ENCODE assay signal across 8 cellular contexts in the genomic region with DNA sequence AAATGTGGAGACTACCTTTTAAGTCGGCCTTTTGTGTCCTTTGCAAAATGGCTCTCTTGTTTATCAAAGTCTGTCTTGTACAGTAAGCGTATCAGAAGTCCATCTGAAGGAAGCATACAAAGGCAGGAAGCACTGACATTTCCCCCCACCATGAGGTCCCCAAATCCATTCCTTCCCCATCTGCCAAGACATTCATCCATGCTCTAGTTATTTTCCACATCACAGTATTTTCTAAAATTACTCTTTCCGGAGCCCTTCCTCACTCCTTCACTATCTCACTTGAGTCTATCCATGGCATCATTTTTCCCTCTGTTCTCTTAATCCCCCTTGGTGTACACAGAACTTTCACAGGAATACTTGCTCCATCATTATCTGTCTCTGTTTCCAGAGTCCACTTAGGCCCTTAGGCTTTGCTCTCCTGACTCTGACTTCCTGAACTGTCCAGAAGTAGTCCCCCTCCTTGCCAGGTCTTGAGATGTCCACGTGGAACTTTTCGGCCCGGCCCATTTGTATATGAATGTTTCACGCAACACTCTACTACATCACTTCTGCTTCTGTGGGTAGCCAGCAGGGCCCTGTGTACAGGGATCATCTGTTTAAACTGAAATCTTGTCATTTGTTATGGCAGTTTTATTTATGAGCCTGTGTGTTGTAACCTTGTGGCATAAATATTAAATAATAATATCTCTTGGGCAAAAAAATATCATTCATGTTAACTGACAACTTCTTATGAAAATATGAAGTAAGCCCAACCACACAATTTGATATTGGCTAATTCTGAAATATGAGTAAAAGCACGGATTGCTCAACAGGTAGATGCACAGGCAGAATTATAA. TPM values are rescaled to one million over a fixed set of nuclear protein-coding genes. Genes with fewer than 3 reads are reported as not detected.
DNase-seq lines count a peak whose midpoint lies in the region; ATAC-seq and TF ChIP-seq lines count a peak whose summit lies in the region.

No MANE protein-coding gene starts in this region.

- H3K27ac Mint-ChIP-seq in Calu3 (ENCODE audit: unreplicated experiment): peak overlapping the region; percentile 89
- peak overlapping the region; percentile 99 for H3K27ac Mint-ChIP-seq in activated T-helper 1 cell treated with anti-CD3 and anti-CD28 coated beads, Interleukin-12 subunit alpha, Interleukin-12 subunit beta, Interleukin-2, Interleukin-4 antibody, amounts not matched to agents 30 ng/mL and 10 ng/mL and 1 ng/mL, durations not matched to agents 14 hours and 24 hours and 36 hours

- no peaks in the 10 kb centered on the region for H3K9me3 ChIP-seq in mesodermal cell (ENCODE audit: control insufficient read depth, low read length)
- H3K9me3 ChIP-seq in suprapubic skin: no peaks in the 10 kb centered on the region

- no peak for DNase-seq in Calu3
- DNase-seq in activated T-helper 1 cell treated with anti-CD3 and anti-CD28 coated beads, Interleukin-12 subunit alpha, Interleukin-12 subunit beta, Interleukin-2, Interleukin-4 antibody, amounts not matched to agents 30 ng/mL and 10 ng/mL and 1 ng/mL, durations not matched to agents 14 hours and 24 hours and 36 hours (ENCODE audit: low spot score): no peak
- DNase-seq in glomerular visceral epithelial cell (ENCODE audit: extremely low spot score): no peak
- DNase-seq in activated CD4-positive, alpha-beta T cell treated with anti-CD3 and anti-CD28 coated beads, Interleukin-2, amount 50 U/mL, for 1 hour: no peak
- no peak for DNase-seq in suprapubic skin (ENCODE audit: low spot score in 2 of 2)
- no peak for DNase-seq in dedifferentiated amniotic fluid mesenchymal stem cell (ENCODE audit: extremely low spot score)

- H3K4me3 ChIP-seq in mesodermal cell (ENCODE audit: extremely low read depth, insufficient read depth, low read length, poor library complexity, severe bottlenecking): peak overlapping the region; percentile 56
- no peak overlapping the region for H3K4me3 ChIP-seq in suprapubic skin

- intact Hi-C loops in Calu3 (cut with micrococcal nuclease; ENCODE audit: unreplicated experiment): no loop called here
- intact Hi-C loops in activated T-helper 1 cell treated with anti-CD3 and anti-CD28 coated beads, Interleukin-12 subunit alpha, Interleukin-12 subunit beta, Interleukin-2, Interleukin-4 antibody, amounts not matched to agents 30 ng/mL and 10 ng/mL and 1 ng/mL, durations not matched to agents 14 hours and 24 hours and 36 hours (cut with micrococcal nuclease): loop anchor here (2.0 to 10.0 kb wide), 6 partner anchors 18 to 1154 kb away; a partner anchor contains a TSS

- peaks cover 67% of the 10 kb centered on the region for H3K4me1 Mint-ChIP-seq in Calu3 (ENCODE audit: low read depth, unreplicated experiment)
- peaks cover 60% of the 10 kb centered on the region for H3K4me1 Mint-ChIP-seq in activated T-helper 1 cell treated with anti-CD3 and anti-CD28 coated beads, Interleukin-12 subunit alpha, Interleukin-12 subunit beta, Interleukin-2, Interleukin-4 antibody, amounts not matched to agents 30 ng/mL and 10 ng/mL and 1 ng/mL, durations not matched to agents 14 hours and 24 hours and 36 hours (ENCODE audit: low read depth)

- H3K27me3 Mint-ChIP-seq in Calu3 (ENCODE audit: unreplicated experiment): no peaks in the 10 kb centered on the region
- no peaks in the 10 kb centered on the region for H3K27me3 Mint-ChIP-seq in activated T-helper 1 cell treated with anti-CD3 and anti-CD28 coated beads, Interleukin-12 subunit alpha, Interleukin-12 subunit beta, Interleukin-2, Interleukin-4 antibody, amounts not matched to agents 30 ng/mL and 10 ng/mL and 1 ng/mL, durations not matched to agents 14 hours and 24 hours and 36 hours (ENCODE audit: insufficient read depth)

- no peak for TF ChIP-seq EP300 in suprapubic skin (IDR thresholded peaks at IDR 0.05)

- H3K9me3 Mint-ChIP-seq in Calu3 (ENCODE audit: low read depth, unreplicated experiment): no peaks in the 10 kb centered on the region
- no peaks in the 10 kb centered on the region for H3K9me3 Mint-ChIP-seq in activated T-helper 1 cell treated with anti-CD3 and anti-CD28 coated beads, Interleukin-12 subunit alpha, Interleukin-12 subunit beta, Interleukin-2, Interleukin-4 antibody, amounts not matched to agents 30 ng/mL and 10 ng/mL and 1 ng/mL, durations not matched to agents 14 hours and 24 hours and 36 hours

- H3K4me1 ChIP-seq in mesodermal cell (ENCODE audit: control insufficient read depth, insufficient read depth, low read length, poor library complexity, severe bottlenecking) (peaks cover 34% of the 10 kb centered on the region), suprapubic skin (peaks cover 30% of the 10 kb centered on the region)

- no peak overlapping the region for H3K27ac ChIP-seq in mesodermal cell (ENCODE audit: low read depth, low read length, severe bottlenecking)
- H3K27ac ChIP-seq in suprapubic skin: no peak overlapping the region

- CTCF ChIA-PET in Calu3 (lab: Charles Lee): interaction anchor here (0.7 kb wide), 1 partner anchor 364 kb away, joined by 4 read pairs; no protein-coding TSS in a partner anchor

- ATAC-seq in HG03280 (IDR thresholded peaks at IDR 0.05; ENCODE audit: unreplicated experiment): peak; percentile 34

- H3K27me3 ChIP-seq in suprapubic skin: no peaks in the 10 kb centered on the region

- H3K36me3 ChIP-seq in mesodermal cell (ENCODE audit: control insufficient read depth, insufficient read depth, low read length): no peaks in the 10 kb centered on the region
- H3K36me3 ChIP-seq in suprapubic skin: no peaks in the 10 kb centered on the region

- 83 to 92% methylated on average over 5 to 7 of the region's 8 CpGs for WGBS in mesodermal cell (ENCODE audit: insufficient coverage in 2 of 2), 2 experiments
- WGBS in suprapubic skin: 80% methylated on average over 8 of the region's 8 CpGs

- H3K36me3 Mint-ChIP-seq in Calu3 (ENCODE audit: insufficient read depth, unreplicated experiment): peaks cover 40% of the 10 kb centered on the region
- H3K36me3 Mint-ChIP-seq in activated T-helper 1 cell treated with anti-CD3 and anti-CD28 coated beads, Interleukin-12 subunit alpha, Interleukin-12 subunit beta, Interleukin-2, Interleukin-4 antibody, amounts not matched to agents 30 ng/mL and 10 ng/mL and 1 ng/mL, durations not matched to agents 14 hours and 24 hours and 36 hours (ENCODE audit: low read depth): peaks cover 11% of the 10 kb centered on the region

- H3K4me3 Mint-ChIP-seq in Calu3 (ENCODE audit: low read depth, unreplicated experiment): peak overlapping the region; percentile 97
- H3K4me3 Mint-ChIP-seq in activated T-helper 1 cell treated with anti-CD3 and anti-CD28 coated beads, Interleukin-12 subunit alpha, Interleukin-12 subunit beta, Interleukin-2, Interleukin-4 antibody, amounts not matched to agents 30 ng/mL and 10 ng/mL and 1 ng/mL, durations not matched to agents 14 hours and 24 hours and 36 hours: peak overlapping the region; percentile 99

- TF ChIP-seq CTCF in Calu3 (IDR thresholded peaks at IDR 0.05; ENCODE audit: unreplicated experiment): no peak
- no peak for TF ChIP-seq CTCF in suprapubic skin (IDR thresholded peaks at IDR 0.05)

- TF ChIP-seq POLR2A in suprapubic skin (IDR thresholded peaks at IDR 0.05): no peak

- BruUV-seq in Calu3 (replicated peaks; lab: Mats Ljungman, UMichigan): TSS peak; percentile 48

RNA-seq across cellular contexts. Expression of a gene that starts 2.0 kb away (rescaled TPM):
- total RNA-seq in Calu3 (2022) (116 and 120 TPM in 2 replicates), suprapubic skin (10 to 100 TPM in 2 of 4 donors, 1 to 10 TPM in 2; 5.5 to 16.0 (median 12.3) TPM)
- 36.0 and 37.1 TPM in 2 replicates for total RNA-seq in activated T-helper 1 cell treated with anti-CD3 and anti-CD28 coated beads, Interleukin-12 subunit alpha, Interleukin-12 subunit beta, Interleukin-2, Interleukin-4 antibody, amounts not matched to agents 30 ng/mL and 10 ng/mL and 1 ng/mL, durations not matched to agents 14 hours and 24 hours and 36 hours
- 20.8 TPM for polyA plus RNA-seq in mesodermal cell (2013, experiment 1 of 2)
- 15.9 TPM for polyA plus RNA-seq in mesodermal cell (2013, experiment 2 of 2)

RNA-seq across cellular contexts. Expression of a gene that starts 53.2 kb away (rescaled TPM):
- 21.0 and 23.2 TPM in 2 replicates for total RNA-seq in Calu3 (2022)
- 19.2 and 21.5 TPM in 2 replicates for total RNA-seq in activated T-helper 1 cell treated with anti-CD3 and anti-CD28 coated beads, Interleukin-12 subunit alpha, Interleukin-12 subunit beta, Interleukin-2, Interleukin-4 antibody, amounts not matched to agents 30 ng/mL and 10 ng/mL and 1 ng/mL, durations not matched to agents 14 hours and 24 hours and 36 hours
- 48.3 TPM for polyA plus RNA-seq in mesodermal cell (2013, experiment 1 of 2)
- polyA plus RNA-seq in mesodermal cell (2013, experiment 2 of 2): 45.7 TPM
- total RNA-seq in suprapubic skin: 10 to 100 TPM; 12.2 to 17.1 (median 15.1) TPM
